ENCODE assay signal across 8 cellular contexts in the genomic region with DNA sequence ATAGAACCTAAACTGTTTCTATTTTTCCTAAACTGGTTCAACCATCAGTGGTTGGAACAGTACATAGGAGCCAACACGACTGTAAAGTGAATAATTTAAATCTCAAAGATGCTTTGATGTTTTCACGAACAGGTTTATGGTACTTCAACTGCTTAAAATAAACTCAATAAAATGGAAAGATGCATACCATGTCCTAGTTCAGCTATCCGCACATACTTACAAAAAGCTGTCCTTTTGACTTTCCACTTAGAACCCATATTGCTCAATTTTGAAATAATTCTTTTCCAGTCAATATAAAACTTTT. TPM values are rescaled to one million over a fixed set of nuclear protein-coding genes. Genes with fewer than 3 reads are reported as not detected.
DNase-seq lines count a peak whose midpoint lies in the region; ATAC-seq and TF ChIP-seq lines count a peak whose summit lies in the region.

No MANE protein-coding gene starts in this region.

- WGBS in esophagus, 2 donors = 6 to 8% methylated on average over 3 of the region's 3 CpGs

- H3K4me3 ChIP-seq in OCI-LY3 (ENCODE audit: low read length) (peak overlapping the region; percentile 84), esophagus (ENCODE audit: low read depth in 1 of 2, low read length in 2 of 2) (peak overlapping the region; percentile 79 to 92), retinal pigment epithelial cell (ENCODE audit: low read length) (peak overlapping the region; percentile 97)

- no peaks in the 10 kb centered on the region for H3K9me3 ChIP-seq in OCI-LY3 (ENCODE audit: insufficient read depth, low read length)
- H3K9me3 ChIP-seq in esophagus (ENCODE audit: control insufficient read depth in 2 of 2, insufficient read depth in 1 of 2, low read depth in 1 of 2, low read length in 1 of 2) = no peaks in the 10 kb centered on the region

- 0 out of 2 replicates have a peak, but pooled peaks cover 3% of the 10 kb centered on the region for H4K20me1 ChIP-seq in OCI-LY3 (ENCODE audit: insufficient read depth, low read length)

- H3K4me1 ChIP-seq in OCI-LY3 (ENCODE audit: low read length) = peaks cover 34% of the 10 kb centered on the region
- H3K4me1 ChIP-seq in esophagus (ENCODE audit: control insufficient read depth in 2 of 2, insufficient read depth in 2 of 2, low read length in 1 of 2) = no peaks in the 10 kb centered on the region

- H3K27ac ChIP-seq in OCI-LY3 (ENCODE audit: low read length) (no peak overlapping the region), esophagus (ENCODE audit: low read depth in 2 of 2, low read length in 1 of 2) (peak overlapping the region in 1 of 2 donors; percentile 96)

- no peak for TF ChIP-seq CTCF in OCI-LY3 (IDR thresholded peaks at IDR 0.05; ENCODE audit: low read depth, low read length)
- no peak for TF ChIP-seq CTCF in retinal pigment epithelial cell (conservative IDR thresholded peaks at IDR 0.05; ENCODE audit: low read depth, low read length)
- TF ChIP-seq CTCF in omental fat pad (IDR thresholded peaks at IDR 0.05) = no peak

- H3K27me3 ChIP-seq in OCI-LY3 (ENCODE audit: low read depth, low read length) (no peaks in the 10 kb centered on the region), esophagus (ENCODE audit: control insufficient read depth in 1 of 2, insufficient read depth in 2 of 2, low read length in 2 of 2) (no peaks in the 10 kb centered on the region)

- peak overlapping the region; percentile 86 for H3K4me2 ChIP-seq in OCI-LY3 (ENCODE audit: low read length)

- peak; percentile 3 for ATAC-seq in GM19043 (IDR thresholded peaks at IDR 0.05; ENCODE audit: low read depth, unreplicated experiment)
- ATAC-seq in omental fat pad (ENCODE audit: low FRiP score) = no peak

- H3K9ac ChIP-seq in OCI-LY3 (ENCODE audit: low read length) = peak overlapping the region; percentile 77

- H2AFZ ChIP-seq in OCI-LY3 (ENCODE audit: low read depth, low read length) = peak overlapping the region; percentile 86; the same call in 1 of the 2 replicates

- H3K36me3 ChIP-seq in OCI-LY3 (replicated peaks; ENCODE audit: low read depth, low read length) (peaks cover 3% of the 10 kb centered on the region), esophagus (ENCODE audit: control insufficient read depth in 2 of 2, insufficient read depth in 2 of 2, low read length in 1 of 2) (no peaks in the 10 kb centered on the region)

- DNase-seq in retinal pigment epithelial cell (ENCODE audit: low read depth) (no peak), hepatic stellate cell (ENCODE audit: low spot score) (no peak), globus pallidus (ENCODE audit: low spot score) (no peak), omental fat pad (ENCODE audit: low spot score) (no peak)
- DNase-seq in effector CD4-positive, alpha-beta T cell = no peak

- H3K79me2 ChIP-seq in OCI-LY3 (ENCODE audit: low read length) = peaks cover 20% of the 10 kb centered on the region

RNA-seq across cellular contexts. Expression of gene CMTM6, which starts 0.9 kb away (rescaled TPM):
- polyA plus RNA-seq in esophagus = 10 to 100 TPM; 19.2 to 21.9 TPM
- total RNA-seq in omental fat pad = 10 to 100 TPM; 49.2 to 73.3 (median 61.4) TPM
